In the genomic region with DNA sequence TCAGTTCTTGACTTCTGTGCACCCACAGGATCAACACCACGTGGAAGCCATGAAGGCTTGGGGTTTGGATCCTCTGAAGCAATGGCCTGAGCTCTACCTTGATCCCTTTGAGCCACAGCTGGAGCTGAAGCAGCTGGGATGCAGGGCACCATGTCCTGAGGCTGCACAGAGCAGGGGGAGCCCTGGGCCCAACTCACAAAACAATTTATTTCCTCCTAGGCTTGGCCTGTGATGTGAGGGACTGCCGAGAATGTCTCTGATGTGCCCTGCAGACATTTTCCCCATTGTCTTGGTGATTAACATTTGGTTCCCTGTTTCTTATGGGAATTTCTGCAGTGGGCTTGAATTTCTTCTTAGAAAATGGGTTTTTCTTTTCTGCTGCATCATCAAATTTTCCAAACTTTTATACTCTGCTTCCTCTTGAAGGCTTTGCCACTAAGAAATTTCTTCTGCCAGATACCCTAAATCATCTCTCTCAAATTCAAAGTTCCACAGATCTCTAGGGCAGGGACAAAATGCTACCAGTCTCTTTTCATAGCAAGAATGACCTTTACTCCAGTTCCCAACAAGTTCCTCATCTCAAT, we compare ENCODE assay signal across 1 cellular context.
TF ChIP-seq lines count a peak whose summit lies in the region.

No MANE protein-coding gene starts in this region.

TF ChIP-seq in WTC11, 78 proteins besides CTCF, POLR2A, EP300 and RAD21 (continued from another document):
- TF ChIP-seq RELA (CRISPR knock-in tag; IDR thresholded peaks at IDR 0.05; ENCODE audit: borderline replicate concordance) (no peak), TEAD1 (CRISPR knock-in tag; IDR thresholded peaks at IDR 0.05) (no peak), NFYB (CRISPR knock-in tag; conservative IDR thresholded peaks at IDR 0.05; ENCODE audit: low read depth) (no peak), ZNF281 (CRISPR knock-in tag; IDR thresholded peaks at IDR 0.05) (no peak)
- TF ChIP-seq, protein P1, sequence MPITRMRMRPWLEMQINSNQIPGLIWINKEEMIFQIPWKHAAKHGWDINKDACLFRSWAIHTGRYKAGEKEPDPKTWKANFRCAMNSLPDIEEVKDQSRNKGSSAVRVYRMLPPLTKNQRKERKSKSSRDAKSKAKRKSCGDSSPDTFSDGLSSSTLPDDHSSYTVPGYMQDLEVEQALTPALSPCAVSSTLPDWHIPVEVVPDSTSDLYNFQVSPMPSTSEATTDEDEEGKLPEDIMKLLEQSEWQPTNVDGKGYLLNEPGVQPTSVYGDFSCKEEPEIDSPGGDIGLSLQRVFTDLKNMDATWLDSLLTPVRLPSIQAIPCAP (CRISPR knock-in tag; IDR thresholded peaks at IDR 0.05): no peak
